13 cellular contexts compared by ENCODE assay signal in the genomic region with DNA sequence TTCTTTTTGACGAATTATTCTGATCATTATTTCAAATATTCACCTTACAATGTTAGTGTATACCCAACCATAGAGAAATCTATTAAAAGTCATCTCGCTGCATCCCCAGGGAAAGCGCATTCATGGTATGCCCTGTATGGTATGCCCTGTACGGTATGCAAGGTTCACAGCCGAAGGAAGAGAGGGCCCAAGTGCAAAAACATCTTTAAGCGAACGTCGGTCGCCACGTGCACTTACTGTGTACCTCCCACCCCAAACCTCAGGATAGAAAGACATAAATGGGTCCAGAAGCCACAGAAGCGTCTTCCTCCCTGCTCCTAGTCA. TPM values are rescaled to one million over a fixed set of nuclear protein-coding genes. Genes with fewer than 3 reads are reported as not detected.
DNase-seq lines count a peak whose midpoint lies in the region; ATAC-seq and TF ChIP-seq lines count a peak whose summit lies in the region.
"Had no signal": no experiment of that assay in that cellular context is flagged by ENCODE, and none has a peak within 500 bp of the region (broad histone marks: within the 10 kb centered on the region; RNA-seq: fewer than 3 reads in every experiment).

No MANE protein-coding gene starts in this region.

- H2AFZ ChIP-seq in IMR-90 (replicated peaks; ENCODE audit: low read length, poor library complexity) (peak overlapping the region; percentile 84), mesenchymal stem cell (ENCODE audit: low read depth, low read length) (peak overlapping the region; percentile 68), MM.1S (ENCODE audit: low read length) (no peak overlapping the region)

- H3K79me2 ChIP-seq in MM.1S (ENCODE audit: low read length) = no peaks in the 10 kb centered on the region

- H4K5ac ChIP-seq in IMR-90 (ENCODE audit: low read depth, low read length) = no peak overlapping the region

- 83% methylated on average over 1 of the region's 11 CpGs; no CpG with 5 or more reads in 1 of the 2 experiments for WGBS in IMR-90 (ENCODE audit: extremely low coverage in 2 of 2, insufficient read length in 1 of 2), 2 experiments
- WGBS in mesenchymal stem cell = 24% methylated on average over 11 of the region's 11 CpGs

- peak overlapping the region; percentile 69 to 97 for H2BK12ac ChIP-seq in mesenchymal stem cell (ENCODE audit: low read length in 2 of 2)

- dilution Hi-C loops in IMR-90 (cut with HindIII; ENCODE audit: low sequenced_read_pairs, unreplicated experiment) = no loop called here

- H3K27ac ChIP-seq in IMR-90 (ENCODE audit: insufficient read depth, low read length) = no peak overlapping the region
- H3K27ac ChIP-seq in mesenchymal stem cell (ENCODE audit: low read length, poor library complexity, severe bottlenecking) = no peak overlapping the region
- no peak overlapping the region for H3K27ac ChIP-seq in MM.1S (ENCODE audit: low read length)
- H3K27ac ChIP-seq: VCaP had no signal

- H3K9me1 ChIP-seq in IMR-90 (ENCODE audit: insufficient read depth, low read length) = no peaks in the 10 kb centered on the region

- TF ChIP-seq CTCF in IMR-90 (conservative IDR thresholded peaks at IDR 0.05; ENCODE audit: low read depth, low read length) = no peak
- no peak for TF ChIP-seq CTCF in MM.1S (IDR thresholded peaks at IDR 0.05; ENCODE audit: low read length)

- no peak for TF ChIP-seq RAD21 in IMR-90 (IDR thresholded peaks at IDR 0.05; ENCODE audit: low read length)

- intact Hi-C loops in IMR-90 (cut with micrococcal nuclease) = no loop called here
- intact Hi-C loops in dendritic cell treated with granulocyte-macrophage colony-stimulating factor and Interleukin-4, amounts not matched to agents 40 ng/mL and 50 ng/mL, for 4 days (cut with micrococcal nuclease) = no loop called here

- H3K4me1 Mint-ChIP-seq in dendritic cell treated with granulocyte-macrophage colony-stimulating factor and Interleukin-4, amounts not matched to agents 40 ng/mL and 50 ng/mL, for 4 days (ENCODE audit: low read depth) = peaks cover 40% of the 10 kb centered on the region
- H3K4me1 Mint-ChIP-seq in stimulated activated naive B cell treated with anti-CD40 and anti-IgM and Interleukin-4, amounts not matched to agents 10 μg/mL and 1 μg/mL and 100 μg/mL, for 72 hours = peaks cover 30 to 45% of the 10 kb centered on the region in 2 donors

- H2BK20ac ChIP-seq in IMR-90 (ENCODE audit: low read depth, low read length) = no peak overlapping the region

- H2BK120ac ChIP-seq in IMR-90 (ENCODE audit: low read depth, low read length) (no peak overlapping the region), mesenchymal stem cell (ENCODE audit: low read depth, low read length) (peak overlapping the region; percentile 78)

- no peak overlapping the region for H3K27ac Mint-ChIP-seq in dendritic cell treated with granulocyte-macrophage colony-stimulating factor and Interleukin-4, amounts not matched to agents 40 ng/mL and 50 ng/mL, for 4 days
- no peak overlapping the region for H3K27ac Mint-ChIP-seq in stimulated activated naive B cell treated with anti-CD40 and anti-IgM and Interleukin-4, amounts not matched to agents 10 μg/mL and 1 μg/mL and 100 μg/mL, for 72 hours
- H3K27ac Mint-ChIP-seq: immature natural killer cell had no signal

- no peak overlapping the region for H3K23ac ChIP-seq in IMR-90 (ENCODE audit: low read depth, low read length)
- H3K23ac ChIP-seq in mesenchymal stem cell (ENCODE audit: low read length in 2 of 2) = peak overlapping the region in 1 of 2 experiments; percentile 3

- H3K4me3 ChIP-seq in IMR-90 (ENCODE audit: insufficient read depth, low read depth, low read length) (no peak overlapping the region), mesenchymal stem cell (ENCODE audit: insufficient read depth in 1 of 2, low read depth in 1 of 2, low read length in 2 of 2) (peak overlapping the region in 1 of 2 experiments; percentile 77), MM.1S (ENCODE audit: low read length) (no peak overlapping the region)

- CTCF ChIA-PET in IMR-90 (lab: Yijun Ruan, JAX) = no interaction called here

- no peak overlapping the region for H3K4ac ChIP-seq in IMR-90 (ENCODE audit: low read depth, low read length)
- peak overlapping the region in 1 of 2 experiments; percentile 13 for H3K4ac ChIP-seq in mesenchymal stem cell (ENCODE audit: low read depth in 1 of 2, low read length in 2 of 2)

- H3F3A ChIP-seq in MM.1S (ENCODE audit: insufficient read depth, low read length) = no peaks in the 10 kb centered on the region

- ATAC-seq in IMR-90 (ENCODE audit: low read depth) = no peak
- ATAC-seq in stimulated activated naive B cell treated with anti-CD40 and anti-IgM and Interleukin-4, amounts not matched to agents 10 μg/mL and 1 μg/mL and 100 μg/mL, for 72 hours (replicated peaks) = peak; percentile 53 to 62
- no peak for ATAC-seq in HG02610 (IDR thresholded peaks at IDR 0.05; ENCODE audit: unreplicated experiment)
- no peak for ATAC-seq in GM21529 (IDR thresholded peaks at IDR 0.05; ENCODE audit: unreplicated experiment)

- in situ Hi-C loops in IMR-90 (cut with MboI; ENCODE audit: low sequenced_read_pairs) = no loop called here

- no TSS peak for BruUV-seq in IMR-90 (replicated peaks; lab: Mats Ljungman, UMichigan)

- H3K36me3 ChIP-seq in IMR-90 (ENCODE audit: control insufficient read depth, insufficient read depth, low read length) = no peaks in the 10 kb centered on the region
- H3K36me3 ChIP-seq in mesenchymal stem cell (ENCODE audit: control insufficient read depth in 1 of 2, insufficient read depth in 2 of 2, low read depth in 1 of 2, low read length in 2 of 2) = no peaks in the 10 kb centered on the region
- H3K36me3 ChIP-seq in MM.1S (replicated peaks; ENCODE audit: insufficient read depth, low read length) = no peaks in the 10 kb centered on the region

- no peaks in the 10 kb centered on the region for H3K4me1 ChIP-seq in IMR-90 (ENCODE audit: control insufficient read depth, insufficient read depth, low read length)
- peaks cover 2% of the 10 kb centered on the region for H3K4me1 ChIP-seq in mesenchymal stem cell (ENCODE audit: control insufficient read depth, insufficient read depth, low read depth, low read length)
- H3K4me1 ChIP-seq in MM.1S (ENCODE audit: low read length) = no peaks in the 10 kb centered on the region

- H4K20me1 ChIP-seq in IMR-90 (ENCODE audit: insufficient read depth, low read length) (no peaks in the 10 kb centered on the region), MM.1S (ENCODE audit: insufficient read depth, low read length) (no peaks in the 10 kb centered on the region)

- H3K4me2 ChIP-seq in IMR-90 (ENCODE audit: low read depth, low read length) = no peak overlapping the region
- no peak overlapping the region for H3K4me2 ChIP-seq in mesenchymal stem cell (ENCODE audit: low read length, poor library complexity, severe bottlenecking)
- no peak overlapping the region for H3K4me2 ChIP-seq in MM.1S (ENCODE audit: low read depth, low read length)

- no peaks in the 10 kb centered on the region for H3K9me3 Mint-ChIP-seq in dendritic cell treated with granulocyte-macrophage colony-stimulating factor and Interleukin-4, amounts not matched to agents 40 ng/mL and 50 ng/mL, for 4 days
- peaks cover 0 to 2% of the 10 kb centered on the region in 2 donors for H3K9me3 Mint-ChIP-seq in stimulated activated naive B cell treated with anti-CD40 and anti-IgM and Interleukin-4, amounts not matched to agents 10 μg/mL and 1 μg/mL and 100 μg/mL, for 72 hours

- H3K27me3 Mint-ChIP-seq in dendritic cell treated with granulocyte-macrophage colony-stimulating factor and Interleukin-4, amounts not matched to agents 40 ng/mL and 50 ng/mL, for 4 days = peaks cover 89% of the 10 kb centered on the region
- H3K27me3 Mint-ChIP-seq in stimulated activated naive B cell treated with anti-CD40 and anti-IgM and Interleukin-4, amounts not matched to agents 10 μg/mL and 1 μg/mL and 100 μg/mL, for 72 hours = peaks cover 56 to 65% of the 10 kb centered on the region in 2 donors

- peaks cover 29% of the 10 kb centered on the region for H3K27me3 ChIP-seq in IMR-90 (ENCODE audit: control insufficient read depth, insufficient read depth, low read length)
- peaks cover 30 to 75% of the 10 kb centered on the region in 2 experiments for H3K27me3 ChIP-seq in mesenchymal stem cell (ENCODE audit: control insufficient read depth in 1 of 2, insufficient read depth in 1 of 2, low read length in 2 of 2)
- H3K27me3 ChIP-seq in MM.1S (replicated peaks; ENCODE audit: insufficient read depth, low read length) = no peaks in the 10 kb centered on the region

- H3K56ac ChIP-seq in IMR-90 (ENCODE audit: extremely low read depth, insufficient read depth, low read length) = no peak overlapping the region

- H3K18ac ChIP-seq in IMR-90 (ENCODE audit: low read depth, low read length) = no peak overlapping the region
- peak overlapping the region; percentile 79 to 92 for H3K18ac ChIP-seq in mesenchymal stem cell (ENCODE audit: low read depth in 1 of 2, low read length in 2 of 2)

- DNase-seq in IMR-90 (no peak), mesenchymal stem cell (no peak), MM.1S (no peak)
- DNase-seq in stimulated activated naive B cell treated with anti-CD40 and anti-IgM and Interleukin-4, amounts not matched to agents 10 μg/mL and 1 μg/mL and 100 μg/mL, for 72 hours = no peak
- DNase-seq in stimulated activated naive CD4-positive, alpha-beta T cell treated with Interleukin-2 at 50 U/mL for 16 hours (lab: John Stamatoyannopoulos, UW) = no peak
- DNase-seq: activated effector memory CD4-positive, alpha-beta T cell treated with Interleukin-2 at 50 U/mL for 16 hours; effector memory CD4-positive, alpha-beta T cell; immature natural killer cell; RPMI8226 had no signal

- H3K14ac ChIP-seq in IMR-90 (replicated peaks; ENCODE audit: low read depth, low read length) (no peak overlapping the region), mesenchymal stem cell (ENCODE audit: low read length in 2 of 2) (no peak overlapping the region)

- H3K79me1 ChIP-seq in IMR-90 (ENCODE audit: low read depth in 1 of 2, low read length in 2 of 2) (no peaks in the 10 kb centered on the region), mesenchymal stem cell (replicated peaks; ENCODE audit: low read length, poor library complexity, severe bottlenecking) (no peaks in the 10 kb centered on the region)

- H2BK15ac ChIP-seq in IMR-90 (ENCODE audit: low read depth, low read length) (no peak overlapping the region), mesenchymal stem cell (ENCODE audit: low read depth, poor library complexity, severe bottlenecking) (peak overlapping the region; percentile 93)

- H2AK9ac ChIP-seq in IMR-90 (replicated peaks; ENCODE audit: low read depth, low read length, poor library complexity) = no peak overlapping the region

- H4K8ac ChIP-seq in IMR-90 (ENCODE audit: low read depth in 2 of 2, low read length in 2 of 2) (no peak overlapping the region), mesenchymal stem cell (ENCODE audit: low read length) (peak overlapping the region; percentile 98)

- H4K91ac ChIP-seq in IMR-90 (ENCODE audit: insufficient read depth, low read depth, low read length) (no peak overlapping the region), mesenchymal stem cell (ENCODE audit: low read length) (peak overlapping the region; percentile 91)

- H2BK5ac ChIP-seq in IMR-90 (ENCODE audit: low read depth, low read length, poor library complexity, severe bottlenecking) (no peak overlapping the region), mesenchymal stem cell (ENCODE audit: low read depth, low read length, poor library complexity, severe bottlenecking) (no peak overlapping the region)

- H3K9ac ChIP-seq in IMR-90 (ENCODE audit: low read depth, low read length) (no peak overlapping the region), mesenchymal stem cell (ENCODE audit: low read length) (peak overlapping the region; percentile 49), MM.1S (ENCODE audit: low read length) (no peak overlapping the region)

- TF ChIP-seq POLR2A in IMR-90 (IDR thresholded peaks at IDR 0.05; ENCODE audit: low read depth, low read length) = no peak

- no peaks in the 10 kb centered on the region for H3K9me2 ChIP-seq in MM.1S (replicated peaks; ENCODE audit: insufficient read depth, low read length)

- H3K4me3 Mint-ChIP-seq in dendritic cell treated with granulocyte-macrophage colony-stimulating factor and Interleukin-4, amounts not matched to agents 40 ng/mL and 50 ng/mL, for 4 days = peak overlapping the region; percentile 64
- peak overlapping the region; percentile 81 to 88 for H3K4me3 Mint-ChIP-seq in stimulated activated naive B cell treated with anti-CD40 and anti-IgM and Interleukin-4, amounts not matched to agents 10 μg/mL and 1 μg/mL and 100 μg/mL, for 72 hours

- POLR2A ChIA-PET in IMR-90 (lab: Charles Lee; ENCODE audit: unreplicated experiment) = no interaction called here

- H2AK5ac ChIP-seq in IMR-90 (ENCODE audit: low read depth, low read length) (no peak overlapping the region), mesenchymal stem cell (ENCODE audit: low read length, severe bottlenecking) (no peak overlapping the region)

- no peaks in the 10 kb centered on the region for H3K36me3 Mint-ChIP-seq in dendritic cell treated with granulocyte-macrophage colony-stimulating factor and Interleukin-4, amounts not matched to agents 40 ng/mL and 50 ng/mL, for 4 days (ENCODE audit: low read depth)
- H3K36me3 Mint-ChIP-seq in stimulated activated naive B cell treated with anti-CD40 and anti-IgM and Interleukin-4, amounts not matched to agents 10 μg/mL and 1 μg/mL and 100 μg/mL, for 72 hours = peaks cover 0 to 3% of the 10 kb centered on the region in 2 donors

- H3K9me3 ChIP-seq in IMR-90 (ENCODE audit: control insufficient read depth, insufficient read depth, low read length) (peaks cover 22% of the 10 kb centered on the region), mesenchymal stem cell (ENCODE audit: control insufficient read depth, low read length) (peaks cover 10% of the 10 kb centered on the region), MM.1S (replicated peaks; ENCODE audit: insufficient read depth, low read length) (no peaks in the 10 kb centered on the region)

RNA-seq across cellular contexts. Expression of gene HLX, which starts 14.4 kb away (rescaled TPM):
- 3.9 and 4.3 TPM in 2 replicates for total RNA-seq in IMR-90 (2012; rRNA removed)
- polyA plus RNA-seq in IMR-90 (2012; rRNA removed) = 5.9 and 6.1 TPM in 2 replicates
- polyA plus RNA-seq in IMR-90 (2012; cell fraction: cytosol; rRNA removed) = 8.2 and 12.8 TPM in 2 replicates
- polyA plus RNA-seq in IMR-90 (2012; cell fraction: nucleus; rRNA removed; ENCODE audit: low replicate concordance) = 8.7 and 9.6 TPM in 2 replicates
- polyA plus RNA-seq in mesenchymal stem cell (2013, experiment 1 of 2) = 37.2 TPM
- 35.9 TPM for polyA plus RNA-seq in mesenchymal stem cell (2013, experiment 2 of 2)

Comparison
In these comparisons a context has a peak if more than half of its experiments do, and no peak if none do; other contexts are left out.
1. ATAC-seq: peak in stimulated activated naive B cell treated with anti-CD40 and anti-IgM and Interleukin-4, amounts not matched to agents 10 μg/mL and 1 μg/mL and 100 μg/mL, for 72 hours (2 of 2); none in IMR-90 (single experiment), HG02610 (single experiment) and GM21529 (single experiment).